Comparison of ENCODE assay signal across 16 cellular contexts in the genomic region with DNA sequence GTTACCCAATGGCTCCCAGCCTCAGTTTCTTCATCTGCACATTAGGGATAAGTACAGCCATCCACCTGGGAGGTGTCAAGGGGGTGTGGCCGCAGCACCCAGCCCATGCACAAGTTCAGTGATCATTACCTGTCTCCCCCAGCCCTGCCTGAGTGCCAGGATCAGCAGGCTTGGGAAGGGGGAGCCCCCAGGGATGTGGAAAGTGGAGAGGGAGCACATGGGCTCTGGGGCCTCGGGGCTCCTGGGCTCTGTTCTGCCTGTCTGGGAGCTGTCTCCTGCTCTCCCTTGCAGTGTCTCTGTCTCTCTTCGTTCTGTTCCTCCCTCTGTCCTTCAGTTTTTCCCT. TPM values are rescaled to one million over a fixed set of nuclear protein-coding genes. Genes with fewer than 3 reads are reported as not detected.
"Had no signal": no experiment of that assay in that cellular context is flagged by ENCODE, and none has a peak within 500 bp of the region (broad histone marks: within the 10 kb centered on the region; RNA-seq: fewer than 3 reads in every experiment).

No MANE protein-coding gene starts in this region.

- H3K4me2 ChIP-seq: smooth muscle cell had no signal

- H3K4me3 ChIP-seq: cardiac muscle cell, heart right ventricle, smooth muscle cell had no signal

- H3K27me3 ChIP-seq: cardiac muscle cell had no signal

- ATAC-seq: activated CD4-positive, CD25-positive, alpha-beta regulatory T cell treated with anti-CD3 and anti-CD28 coated beads, Interleukin-2, amount 50 U/mL, for 24 hours; activated naive CD8-positive, alpha-beta T cell treated with anti-CD3 and anti-CD28 coated beads, Interleukin-2, amount 50 U/mL, for 24 hours; heart right ventricle; left ventricle myocardium superior; right cardiac atrium had no signal

- H3K27ac ChIP-seq: cardiac muscle cell, heart right ventricle had no signal

- H3K4me1 ChIP-seq: heart right ventricle had no signal

- DNase-seq: activated gamma-delta T cell; activated naive CD8-positive, alpha-beta T cell treated with anti-CD3 and anti-CD28 coated beads, Interleukin-2, amount 50 U/mL, for 24 hours; effector CD4-positive, alpha-beta T cell; heart right ventricle; left ventricle myocardium superior; mesendoderm; right cardiac atrium; stimulated activated naive CD4-positive, alpha-beta T cell had no signal

- H3K36me3 ChIP-seq: cardiac muscle cell, heart right ventricle had no signal

RNA-seq across cellular contexts. Expression of gene PADI1, which starts 10.8 kb away (rescaled TPM):
- total RNA-seq: astrocyte; fibroblast of lung; frontal cortex; heart right ventricle; left ventricle myocardium superior; right cardiac atrium; T-helper 2 cell treated with Interferon-gamma antibody and Interleukin-4, amounts not matched to agents 100 ng/mL and 5 ng/mL, for 36 hours had no signal
- polyA plus RNA-seq: fibroblast of lung, right cardiac atrium, smooth muscle cell had no signal

RNA-seq across cellular contexts. Expression of gene PADI3, which starts 54.8 kb away (rescaled TPM):
- total RNA-seq: fibroblast of lung; frontal cortex; heart right ventricle; left ventricle myocardium superior; right cardiac atrium; smooth muscle cell; T-helper 2 cell treated with Interferon-gamma antibody and Interleukin-4, amounts not matched to agents 100 ng/mL and 5 ng/mL, for 36 hours had no signal
- polyA plus RNA-seq: cardiac muscle cell, fibroblast of lung, heart right ventricle, neural cell, right cardiac atrium, smooth muscle cell had no signal
